8 cellular contexts compared by ENCODE assay signal in genomic region chr10:72625608-72626443, GRCh38. TPM values are rescaled to one million over a fixed set of nuclear protein-coding genes. Genes with fewer than 3 reads are reported as not detected.
A peak's percentile ranks its signal among the peaks of the same experiment; 100 is the strongest.
DNase-seq lines count a peak whose midpoint lies in the region; ATAC-seq and TF ChIP-seq lines count a peak whose summit lies in the region.

Gene MICU1 (minus strand): TSS chr10:72626079. CDS start chr10:72566793, 59,286 bp downstream.

- H3K9me3 ChIP-seq in right atrium auricular region, result no peaks in the 10 kb centered on the region
- H3K9me3 ChIP-seq in uterus, result no peaks in the 10 kb centered on the region

- TF ChIP-seq POLR2A in uterus (IDR thresholded peaks at IDR 0.05), result peak; percentile 88 to 93

- H3K4me1 ChIP-seq in right atrium auricular region, result peaks cover 0 to 15% of the 10 kb centered on the region in 2 donors
- no peaks in the 10 kb centered on the region for H3K4me1 ChIP-seq in uterus

- intact Hi-C loops in T-helper 2 cell treated with Interferon-gamma antibody and Interleukin-4, amounts not matched to agents 100 ng/mL and 5 ng/mL, for 36 hours (cut with micrococcal nuclease), result loop anchor here (1.0 to 10.0 kb wide), 5 partner anchors 63 to 869 kb away; partner anchors contain the start of genes MCU and PPP3CB
- intact Hi-C loops in uterus (cut with DNase I; ENCODE audit: low total_unique reads), result no loop called here

- H3K27ac ChIP-seq in right atrium auricular region (peak within 1 kb of the TSS; percentile 79 to 81), uterus (peak within 1 kb of the TSS; percentile 88 to 92)

- DNase-seq in NCI-H187 treated with DMSO at 0.1 percent for 48 hours (lab: John Stamatoyannopoulos, UW) (peak; percentile 43), anterior cingulate cortex (lab: John Stamatoyannopoulos, UW) (peak; percentile 67 to 97 (median 92)), right atrium auricular region (ENCODE audit: low spot score) (peak; percentile 97), pulmonary artery endothelial cell (ENCODE audit: low read depth, low spot score) (peak; percentile 74), uterus (peak; percentile 96 to 98)

- no peaks in the 10 kb centered on the region for H3K27me3 ChIP-seq in right atrium auricular region
- H3K27me3 ChIP-seq in uterus, result no peaks in the 10 kb centered on the region

- no peak for TF ChIP-seq CTCF in right atrium auricular region (IDR thresholded peaks at IDR 0.05)
- no peak for TF ChIP-seq CTCF in uterus (IDR thresholded peaks at IDR 0.05)

- peak within 1 kb of the TSS; percentile 69 to 73 for H3K4me3 ChIP-seq in right atrium auricular region
- H3K4me3 ChIP-seq in uterus, result peak within 1 kb of the TSS; percentile 76 to 82

- H3K36me3 ChIP-seq in right atrium auricular region, result no peaks in the 10 kb centered on the region
- H3K36me3 ChIP-seq in uterus, result no peaks in the 10 kb centered on the region

- peak; percentile 97 for ATAC-seq in GM18498 (IDR thresholded peaks at IDR 0.05; ENCODE audit: unreplicated experiment)
- peak; percentile 93 for ATAC-seq in HG02938 (IDR thresholded peaks at IDR 0.05; ENCODE audit: unreplicated experiment)

RNA-seq across cellular contexts. Expression of gene MICU1, which starts in this region (rescaled TPM):
- total RNA-seq in T-helper 2 cell treated with Interferon-gamma antibody and Interleukin-4, amounts not matched to agents 100 ng/mL and 5 ng/mL, for 36 hours, result 29.2 and 30.5 TPM in 2 replicates
- total RNA-seq in right atrium auricular region (10 to 100 TPM; 30.9 to 36.0 TPM), pulmonary artery endothelial cell (29.6 and 40.1 TPM in 2 replicates), uterus (100 to 1,000 TPM in 1 of 4 donors, 10 to 100 TPM in 3; 24.4 to 195 (median 66.9) TPM)

Comparison
In these comparisons a context has a peak if more than half of its experiments do, and no peak if none do; other contexts are left out.
1. Peak in every context shown above with its lines: DNase-seq, ATAC-seq, H3K4me3 ChIP-seq and H3K27ac ChIP-seq.
2. DNase-seq: peak in every context shown above with its lines; median percentile 97 in right atrium auricular region; 97 in uterus; 92 in anterior cingulate cortex; 74 in pulmonary artery endothelial cell; 43 in NCI-H187 treated with DMSO at 0.1 percent for 48 hours.